1 cellular context compared by ENCODE assay signal in genomic region chr7:81851413-81851812, GRCh38.
TF ChIP-seq lines count a peak whose summit lies in the region.

No MANE protein-coding gene starts in this region.

TF ChIP-seq in HepG2, 621 proteins besides CTCF, POLR2A, EP300 and RAD21 (continued from another document):
- TF ChIP-seq ZHX2 (IDR thresholded peaks at IDR 0.05; ENCODE audit: low read depth) (no peak), ZHX2 (CRISPR knock-in tag; IDR thresholded peaks at IDR 0.05; ENCODE audit: borderline replicate concordance) (no peak)
